Comparison of ENCODE assay signal across 6 cellular contexts in genomic region chr4:985123-985830, GRCh38. TPM values are rescaled to one million over a fixed set of nuclear protein-coding genes. Genes with fewer than 3 reads are reported as not detected.
DNase-seq lines count a peak whose midpoint lies in the region; ATAC-seq and TF ChIP-seq lines count a peak whose summit lies in the region.

No MANE protein-coding gene starts in this region.

- H3K4me3 ChIP-seq in Karpas-422 (ENCODE audit: low read length) = peak overlapping the region; percentile 71; the same call in 1 of the 2 replicates
- H3K4me3 ChIP-seq in left lung = peak overlapping the region; percentile 6 to 10
- H3K4me3 ChIP-seq in thyroid gland (replicated peaks in 1 of 3) = peak overlapping the region in 1 of 3 donors; percentile 12

- DNase-seq in Karpas-422 = no peak
- DNase-seq in activated T-helper 2 cell treated with anti-CD3 and anti-CD28 coated beads, Interferon-gamma antibody, Interleukin-2, Interleukin-4, amounts not matched to agents 10 μg/mL and 5 μg/mL and 100 μg/mL, durations not matched to agents 14 hours and 24 hours and 36 hours (ENCODE audit: low spot score) = peak; percentile 60
- DNase-seq in left lung = peak; percentile 84 to 96
- DNase-seq in thyroid gland = peak; percentile 83 to 87
- DNase-seq in NCI-H1436 treated with DMSO at 0.1 percent for 48 hours (lab: John Stamatoyannopoulos, UW) = no peak
- no peak for DNase-seq in NCI-H2171 (lab: John Stamatoyannopoulos, UW)

- no peaks in the 10 kb centered on the region for H3K27me3 Mint-ChIP-seq in activated T-helper 2 cell treated with anti-CD3 and anti-CD28 coated beads, Interferon-gamma antibody, Interleukin-2, Interleukin-4, amounts not matched to agents 10 μg/mL and 5 μg/mL and 100 μg/mL, durations not matched to agents 14 hours and 24 hours and 36 hours (ENCODE audit: low read depth)

- H3K9ac ChIP-seq in Karpas-422 (ENCODE audit: low read length) = peak overlapping the region; percentile 84; the same call in 1 of the 2 replicates

- H3K27ac ChIP-seq in Karpas-422 (ENCODE audit: low read length) (no peak overlapping the region), left lung (no peak overlapping the region), thyroid gland (no peak overlapping the region)

- peak overlapping the region; percentile 92 for H3K4me2 ChIP-seq in Karpas-422 (ENCODE audit: low read depth, low read length, poor library complexity, severe bottlenecking)

- H3K9me2 ChIP-seq in Karpas-422 (replicated peaks; ENCODE audit: insufficient read depth, low read length) = no peaks in the 10 kb centered on the region

- H3K9me3 Mint-ChIP-seq in activated T-helper 2 cell treated with anti-CD3 and anti-CD28 coated beads, Interferon-gamma antibody, Interleukin-2, Interleukin-4, amounts not matched to agents 10 μg/mL and 5 μg/mL and 100 μg/mL, durations not matched to agents 14 hours and 24 hours and 36 hours = no peaks in the 10 kb centered on the region

- no peak overlapping the region for H2AFZ ChIP-seq in Karpas-422 (ENCODE audit: low read length)

- no peaks in the 10 kb centered on the region for H3K36me3 Mint-ChIP-seq in activated T-helper 2 cell treated with anti-CD3 and anti-CD28 coated beads, Interferon-gamma antibody, Interleukin-2, Interleukin-4, amounts not matched to agents 10 μg/mL and 5 μg/mL and 100 μg/mL, durations not matched to agents 14 hours and 24 hours and 36 hours (ENCODE audit: low read depth)

- no peak for TF ChIP-seq CTCF in left lung (IDR thresholded peaks at IDR 0.05)
- no peak for TF ChIP-seq CTCF in thyroid gland (IDR thresholded peaks at IDR 0.05)

- peaks cover 17% of the 10 kb centered on the region for H3K4me1 Mint-ChIP-seq in activated T-helper 2 cell treated with anti-CD3 and anti-CD28 coated beads, Interferon-gamma antibody, Interleukin-2, Interleukin-4, amounts not matched to agents 10 μg/mL and 5 μg/mL and 100 μg/mL, durations not matched to agents 14 hours and 24 hours and 36 hours (ENCODE audit: low read depth)

- no peaks in the 10 kb centered on the region for H3K9me3 ChIP-seq in Karpas-422 (ENCODE audit: low read length)
- no peaks in the 10 kb centered on the region for H3K9me3 ChIP-seq in left lung
- H3K9me3 ChIP-seq in thyroid gland = no peaks in the 10 kb centered on the region

- no peak overlapping the region for H3K27ac Mint-ChIP-seq in activated T-helper 2 cell treated with anti-CD3 and anti-CD28 coated beads, Interferon-gamma antibody, Interleukin-2, Interleukin-4, amounts not matched to agents 10 μg/mL and 5 μg/mL and 100 μg/mL, durations not matched to agents 14 hours and 24 hours and 36 hours

- no peaks in the 10 kb centered on the region for H3K79me2 ChIP-seq in Karpas-422 (ENCODE audit: low read length)

- H3K4me1 ChIP-seq in Karpas-422 (ENCODE audit: low read length) (peaks cover 34% of the 10 kb centered on the region), left lung (peaks cover 12 to 38% of the 10 kb centered on the region in 2 donors), thyroid gland (peaks cover 11 to 23% of the 10 kb centered on the region in 2 donors)

- H3K36me3 ChIP-seq in Karpas-422 (ENCODE audit: insufficient read depth, low read length) = no peaks in the 10 kb centered on the region
- H3K36me3 ChIP-seq in left lung = peaks cover 0 to 13% of the 10 kb centered on the region in 2 donors
- no peaks in the 10 kb centered on the region for H3K36me3 ChIP-seq in thyroid gland

- TF ChIP-seq POLR2A in thyroid gland (IDR thresholded peaks at IDR 0.05) = peak in 1 of 2 donors; percentile 54

- no peaks in the 10 kb centered on the region for H3K27me3 ChIP-seq in Karpas-422 (ENCODE audit: low read length)
- H3K27me3 ChIP-seq in left lung = no peaks in the 10 kb centered on the region
- no peaks in the 10 kb centered on the region for H3K27me3 ChIP-seq in thyroid gland

- intact Hi-C loops in activated T-helper 2 cell treated with anti-CD3 and anti-CD28 coated beads, Interferon-gamma antibody, Interleukin-2, Interleukin-4, amounts not matched to agents 10 μg/mL and 5 μg/mL and 100 μg/mL, durations not matched to agents 14 hours and 24 hours and 36 hours (cut with micrococcal nuclease) = loop anchor here (1.0 to 5.0 kb wide), 2 partner anchors 12 to 203 kb away; partner anchors contain the start of gene DGKQ
- intact Hi-C loops in left lung (cut with DNase I) = no loop called here
- intact Hi-C loops in thyroid gland (cut with DNase I) = no loop called here

- H4K20me1 ChIP-seq in Karpas-422 (ENCODE audit: insufficient read depth, low read depth, low read length) = peaks cover 4% of the 10 kb centered on the region; the same call in 1 of the 2 replicates

- H3K4me3 Mint-ChIP-seq in activated T-helper 2 cell treated with anti-CD3 and anti-CD28 coated beads, Interferon-gamma antibody, Interleukin-2, Interleukin-4, amounts not matched to agents 10 μg/mL and 5 μg/mL and 100 μg/mL, durations not matched to agents 14 hours and 24 hours and 36 hours (ENCODE audit: low read depth) = peak overlapping the region; percentile 37

- ATAC-seq in left lung = peak; percentile 78

- WGBS in thyroid gland, 2 donors = 41 to 49% methylated on average over 22 of the region's 23 CpGs

RNA-seq across cellular contexts. Expression of gene IDUA, which starts 1.6 kb away (rescaled TPM):
- total RNA-seq in Karpas-422 (2014; rRNA removed; shearing (Covaris generic); ENCODE audit: low replicate concordance) = 17.3 and 20.8 TPM in 2 replicates
- total RNA-seq in activated T-helper 2 cell treated with anti-CD3 and anti-CD28 coated beads, Interferon-gamma antibody, Interleukin-2, Interleukin-4, amounts not matched to agents 10 μg/mL and 5 μg/mL and 100 μg/mL, durations not matched to agents 14 hours and 24 hours and 36 hours = 23.6 and 25.5 TPM in 2 replicates
- 10 to 100 TPM; 33.6 to 46.8 TPM for total RNA-seq in left lung
- total RNA-seq in thyroid gland = 10 to 100 TPM in 3 of 4 donors, 1 to 10 TPM in 1; 9.7 to 32.3 (median 25.0) TPM

RNA-seq across cellular contexts. Expression of gene SLC26A1, which starts 7.9 kb away (rescaled TPM):
- total RNA-seq in Karpas-422 (2014; rRNA removed; shearing (Covaris generic); ENCODE audit: low replicate concordance) = not detected in 2 replicates
- total RNA-seq in activated T-helper 2 cell treated with anti-CD3 and anti-CD28 coated beads, Interferon-gamma antibody, Interleukin-2, Interleukin-4, amounts not matched to agents 10 μg/mL and 5 μg/mL and 100 μg/mL, durations not matched to agents 14 hours and 24 hours and 36 hours = 0.23 TPM in 1 of 2 replicates, not detected in the other
- total RNA-seq in left lung (under 1 TPM; 0.35 to 0.39 TPM), thyroid gland (under 1 TPM; 0.15 to 0.33 (median 0.24) TPM)

RNA-seq across cellular contexts. Expression of gene DGKQ, which starts 11.9 kb away (rescaled TPM):
- total RNA-seq in Karpas-422 (2014; rRNA removed; shearing (Covaris generic); ENCODE audit: low replicate concordance) = 5.8 and 21.1 TPM in 2 replicates
- 13.0 and 14.4 TPM in 2 replicates for total RNA-seq in activated T-helper 2 cell treated with anti-CD3 and anti-CD28 coated beads, Interferon-gamma antibody, Interleukin-2, Interleukin-4, amounts not matched to agents 10 μg/mL and 5 μg/mL and 100 μg/mL, durations not matched to agents 14 hours and 24 hours and 36 hours
- total RNA-seq in left lung (10 to 100 TPM; 15.8 to 19.8 TPM), thyroid gland (10 to 100 TPM; 10.2 to 17.0 (median 11.6) TPM)

RNA-seq across cellular contexts. Expression of gene FGFRL1, which starts 26.1 kb away (rescaled TPM):
- 0.76 TPM in 1 of 2 replicates, not detected in the other for total RNA-seq in Karpas-422 (2014; rRNA removed; shearing (Covaris generic); ENCODE audit: low replicate concordance)
- 17.5 TPM in 2 replicates for total RNA-seq in activated T-helper 2 cell treated with anti-CD3 and anti-CD28 coated beads, Interferon-gamma antibody, Interleukin-2, Interleukin-4, amounts not matched to agents 10 μg/mL and 5 μg/mL and 100 μg/mL, durations not matched to agents 14 hours and 24 hours and 36 hours
- 10 to 100 TPM; 23.5 to 31.2 TPM for total RNA-seq in left lung
- total RNA-seq in thyroid gland = 10 to 100 TPM; 59.0 to 93.9 (median 77.2) TPM

RNA-seq across cellular contexts. Expression of gene TMEM175, which starts 53.0 kb away (rescaled TPM):
- total RNA-seq in Karpas-422 (2014; rRNA removed; shearing (Covaris generic); ENCODE audit: low replicate concordance) = 15.1 and 28.1 TPM in 2 replicates
- total RNA-seq in activated T-helper 2 cell treated with anti-CD3 and anti-CD28 coated beads, Interferon-gamma antibody, Interleukin-2, Interleukin-4, amounts not matched to agents 10 μg/mL and 5 μg/mL and 100 μg/mL, durations not matched to agents 14 hours and 24 hours and 36 hours = 11.8 and 12.9 TPM in 2 replicates
- total RNA-seq in left lung (10 to 100 TPM; 29.9 to 31.5 TPM), thyroid gland (10 to 100 TPM; 33.6 to 63.9 (median 40.4) TPM)

Comparison
In these comparisons a context has a peak if more than half of its experiments do, and no peak if none do; other contexts are left out.
1. DNase-seq: peak in activated T-helper 2 cell treated with anti-CD3 and anti-CD28 coated beads, Interferon-gamma antibody, Interleukin-2, Interleukin-4, amounts not matched to agents 10 μg/mL and 5 μg/mL and 100 μg/mL, durations not matched to agents 14 hours and 24 hours and 36 hours (single experiment), left lung (2 of 2) and thyroid gland (2 of 2); none in Karpas-422 (single experiment), NCI-H1436 treated with DMSO at 0.1 percent for 48 hours (single experiment) and NCI-H2171 (single experiment).